ENCODE assay signal across 9 cellular contexts in the genomic region with DNA sequence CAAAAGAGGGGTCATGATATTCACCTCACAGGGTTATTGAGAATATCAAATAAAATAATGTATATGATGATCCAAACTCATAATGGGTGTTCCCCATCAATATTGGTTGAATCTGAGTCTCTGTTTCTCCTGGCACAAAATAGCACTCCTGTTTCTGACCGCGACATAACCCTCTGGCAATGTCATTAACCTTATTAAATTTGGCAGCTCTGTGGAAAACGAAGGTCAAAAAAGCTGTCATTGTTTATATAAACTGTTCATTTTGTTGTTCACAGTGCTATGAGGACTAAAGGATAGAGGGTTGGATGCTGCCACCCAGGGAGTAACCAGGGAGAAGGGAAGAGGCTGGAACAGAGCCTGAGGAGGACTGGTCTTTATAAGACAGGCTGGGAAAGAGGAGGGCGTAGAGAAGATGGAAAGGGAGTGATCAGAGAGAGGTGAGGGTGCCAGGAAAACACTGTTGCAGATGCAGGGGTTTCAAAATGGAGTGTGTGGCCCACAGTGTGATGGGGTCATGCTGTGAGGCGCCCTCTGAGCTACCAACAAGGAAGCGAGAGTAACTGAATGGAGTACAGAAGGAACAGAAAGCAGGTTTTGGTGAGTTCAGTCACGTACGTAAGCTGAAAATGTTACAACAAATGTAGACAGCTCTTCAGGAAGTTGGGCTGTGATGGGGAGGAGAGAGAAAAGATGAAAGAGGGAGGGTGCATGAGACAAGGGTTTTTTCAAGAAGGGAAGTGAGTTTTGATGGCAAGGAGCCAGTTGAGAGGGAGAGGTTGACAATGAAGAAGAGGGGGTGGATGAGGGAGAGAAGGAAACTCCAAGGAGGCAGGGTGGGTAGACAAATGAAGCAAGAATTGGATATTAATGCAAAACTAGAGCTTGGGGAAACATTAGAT.
DNase-seq lines count a peak whose midpoint lies in the region; ATAC-seq and TF ChIP-seq lines count a peak whose summit lies in the region.
"Had no signal": no experiment of that assay in that cellular context is flagged by ENCODE, and none has a peak within 500 bp of the region (broad histone marks: within the 10 kb centered on the region; RNA-seq: fewer than 3 reads in every experiment).

No MANE protein-coding gene starts in this region.

- H3K9me3 ChIP-seq in vagina, result no peaks in the 10 kb centered on the region
- H3K9me3 ChIP-seq: A549 had no signal

- intact Hi-C loops in vagina (cut with DNase I), result no loop called here

- ATAC-seq in activated CD4-positive, CD25-positive, alpha-beta regulatory T cell treated with anti-CD3 and anti-CD28 coated beads, Interleukin-2, amount 50 U/mL, for 24 hours, result peak; percentile 84 to 85
- peak; percentile 95 for ATAC-seq in HG02759 (IDR thresholded peaks at IDR 0.05; ENCODE audit: unreplicated experiment)
- ATAC-seq in esophagus mucosa, result peak; percentile 42
- ATAC-seq: A549 had no signal

- DNase-seq in activated CD4-positive, CD25-positive, alpha-beta regulatory T cell treated with anti-CD3 and anti-CD28 coated beads, Interleukin-2, amount 50 U/mL, for 72 hours, result no peak
- DNase-seq in NOMO-1 treated with dmso at 0.1 percent for 144 hours (lab: John Stamatoyannopoulos, UW; ENCODE audit: unreplicated experiment), result peak; percentile 98
- no peak for DNase-seq in vagina (ENCODE audit: extremely low spot score in 2 of 2)
- DNase-seq in DMS153 (lab: John Stamatoyannopoulos, UW), result no peak
- DNase-seq in LoVo (ENCODE audit: low spot score), result no peak

- no peaks in the 10 kb centered on the region for H3K36me3 ChIP-seq in vagina

- peak overlapping the region; percentile 4 for H3K27ac ChIP-seq in vagina
- H3K27ac ChIP-seq: A549 had no signal

- H3K4me1 ChIP-seq in vagina, result peaks cover 7% of the 10 kb centered on the region

- no peaks in the 10 kb centered on the region for H3K27me3 ChIP-seq in vagina

- TF ChIP-seq POLR2A in vagina (IDR thresholded peaks at IDR 0.05), result no peak

- H3K4me3 ChIP-seq in vagina, result no peak overlapping the region
- H3K4me3 ChIP-seq: A549 had no signal

- no peak for TF ChIP-seq CTCF in vagina (IDR thresholded peaks at IDR 0.05)

Comparison
In these comparisons a context has a peak if more than half of its experiments do, and no peak if none do; other contexts are left out.
1. ATAC-seq: peak in every context shown above with its lines; median percentile 95 in HG02759; 84 in activated CD4-positive, CD25-positive, alpha-beta regulatory T cell treated with anti-CD3 and anti-CD28 coated beads, Interleukin-2, amount 50 U/mL, for 24 hours; 42 in esophagus mucosa.